ENCODE assay signal across 12 cellular contexts in the genomic region with DNA sequence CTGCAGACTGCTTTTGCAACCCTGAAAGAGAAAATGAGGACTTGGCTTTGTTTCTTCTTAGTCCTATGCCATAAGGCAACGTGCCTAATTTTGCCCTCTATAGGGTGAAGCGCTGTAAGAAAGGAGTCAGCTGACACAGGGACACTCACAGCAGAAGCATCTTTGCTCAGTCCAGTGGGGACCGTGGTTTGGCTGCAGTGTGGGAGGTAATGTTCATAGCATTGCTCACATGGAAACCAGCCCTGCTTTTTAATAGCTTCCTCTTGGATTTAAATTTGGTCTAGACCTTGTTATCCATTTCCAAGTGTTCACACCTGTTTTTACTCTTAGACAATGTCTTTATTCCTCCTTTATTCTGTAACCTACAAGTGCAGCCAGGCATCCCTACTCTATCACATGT.
"Had no signal": no experiment of that assay in that cellular context is flagged by ENCODE, and none has a peak within 500 bp of the region (broad histone marks: within the 10 kb centered on the region; RNA-seq: fewer than 3 reads in every experiment).

No MANE protein-coding gene starts in this region.

- H3K27me3 Mint-ChIP-seq: activated CD4-positive, alpha-beta memory T cell treated with anti-CD3 and anti-CD28 coated beads, Interleukin-2, amount 10 ng/mL, durations not matched to agents 7 days and 5 days; activated naive CD8-positive, alpha-beta T cell treated with anti-CD3 and anti-CD28 coated beads, Interleukin-2, amount 10 ng/mL, durations not matched to agents 7 days and 5 days; effector memory CD8-positive, alpha-beta T cell; naive B cell had no signal

- H3K79me2 ChIP-seq: parathyroid adenoma had no signal

- H3K4me3 ChIP-seq: lung, uterus had no signal

- H3K4me1 ChIP-seq: parathyroid adenoma, uterus had no signal

- H3K27ac Mint-ChIP-seq: activated CD4-positive, alpha-beta memory T cell treated with anti-CD3 and anti-CD28 coated beads, Interleukin-2, amount 10 ng/mL, durations not matched to agents 7 days and 5 days; activated naive CD8-positive, alpha-beta T cell treated with anti-CD3 and anti-CD28 coated beads, Interleukin-2, amount 10 ng/mL, durations not matched to agents 7 days and 5 days; effector memory CD8-positive, alpha-beta T cell; naive B cell had no signal

- H2AFZ ChIP-seq: parathyroid adenoma had no signal

- H3K4me1 Mint-ChIP-seq: activated CD4-positive, alpha-beta memory T cell treated with anti-CD3 and anti-CD28 coated beads, Interleukin-2, amount 10 ng/mL, durations not matched to agents 7 days and 5 days; activated naive CD8-positive, alpha-beta T cell treated with anti-CD3 and anti-CD28 coated beads, Interleukin-2, amount 10 ng/mL, durations not matched to agents 7 days and 5 days; naive B cell had no signal

- H3K9ac ChIP-seq: parathyroid adenoma had no signal

- H3K27ac ChIP-seq: parathyroid adenoma, uterus had no signal

- DNase-seq: activated CD4-positive, alpha-beta memory T cell treated with anti-CD3 and anti-CD28 coated beads, Interleukin-2, amount 10 ng/mL, durations not matched to agents 7 days and 5 days; activated gamma-delta T cell; activated naive CD8-positive, alpha-beta T cell treated with anti-CD3 and anti-CD28 coated beads, Interleukin-2, amount 10 ng/mL, durations not matched to agents 7 days and 5 days; activated T-cell treated with anti-CD3 and anti-CD28 coated beads, Interleukin-2, amount 50 U/mL, for 48 hours; effector memory CD8-positive, alpha-beta T cell; left cardiac atrium; naive B cell; stimulated activated CD4-positive, alpha-beta T cell treated with anti-CD3 and anti-CD28 coated beads, Interleukin-15, amount 100 ng/mL, for 24 hours; stimulated activated CD4-positive, alpha-beta T cell treated with anti-CD3 and anti-CD28 coated beads, Interleukin-4, amount 100 ng/mL, for 24 hours; uterus had no signal

- H3K9me3 ChIP-seq: uterus had no signal

- H3K36me3 Mint-ChIP-seq: activated naive CD8-positive, alpha-beta T cell treated with anti-CD3 and anti-CD28 coated beads, Interleukin-2, amount 10 ng/mL, durations not matched to agents 7 days and 5 days; naive B cell had no signal

- ATAC-seq: effector memory CD8-positive, alpha-beta T cell; left cardiac atrium had no signal

- H3K36me3 ChIP-seq: uterus had no signal

- H3K27me3 ChIP-seq: uterus had no signal

- H3K4me3 Mint-ChIP-seq: activated CD4-positive, alpha-beta memory T cell treated with anti-CD3 and anti-CD28 coated beads, Interleukin-2, amount 10 ng/mL, durations not matched to agents 7 days and 5 days; activated naive CD8-positive, alpha-beta T cell treated with anti-CD3 and anti-CD28 coated beads, Interleukin-2, amount 10 ng/mL, durations not matched to agents 7 days and 5 days; effector memory CD8-positive, alpha-beta T cell; naive B cell had no signal
